1 cellular context compared by ENCODE assay signal in genomic region chr1:52098139-52098871, GRCh38.
TF ChIP-seq lines count a peak whose summit lies in the region.

No MANE protein-coding gene starts in this region.

TF ChIP-seq in HepG2, 621 proteins besides CTCF, POLR2A, EP300 and RAD21 (continued from another document and continues in another):
- TF ChIP-seq GMEB1 (CRISPR knock-in tag; IDR thresholded peaks at IDR 0.05; ENCODE audit: borderline replicate concordance) (peak; percentile 17; the same call in 1 of the 2 replicates), BCL3 (CRISPR knock-in tag; IDR thresholded peaks at IDR 0.05) (no peak), HHEX (CRISPR knock-in tag; IDR thresholded peaks at IDR 0.05) (peak; percentile 84), XBP1 (CRISPR knock-in tag; IDR thresholded peaks at IDR 0.05) (no peak), SIN3B (IDR thresholded peaks at IDR 0.05; ENCODE audit: low read length) (no peak), ZNF841 (CRISPR knock-in tag; IDR thresholded peaks at IDR 0.05; ENCODE audit: borderline replicate concordance) (no peak), PRMT3 (CRISPR knock-in tag; IDR thresholded peaks at IDR 0.05; ENCODE audit: borderline replicate concordance, low read depth) (no peak), MLX (CRISPR knock-in tag; IDR thresholded peaks at IDR 0.05) (peak; percentile 84; the same call in 1 of the 2 replicates), SOX6 (IDR thresholded peaks at IDR 0.05) (no peak), SOX6 (CRISPR knock-in tag; IDR thresholded peaks at IDR 0.05) (peak; percentile 99), ZNF790 (CRISPR knock-in tag; IDR thresholded peaks at IDR 0.05; ENCODE audit: borderline replicate concordance) (no peak), SCMH1 (CRISPR knock-in tag; IDR thresholded peaks at IDR 0.05; ENCODE audit: borderline replicate concordance) (no peak), KAT7 (CRISPR knock-in tag; IDR thresholded peaks at IDR 0.05; ENCODE audit: borderline replicate concordance) (peak; percentile 57; the same call in 1 of the 2 replicates), ZFP36 (IDR thresholded peaks at IDR 0.05; ENCODE audit: borderline replicate concordance, low read depth, low read length, partially characterized antibody) (no peak), FOXP1 (IDR thresholded peaks at IDR 0.05) (0 out of 2 replicates have a peak, but pooled peaks have one; percentile 9), FOXP1 (CRISPR knock-in tag; IDR thresholded peaks at IDR 0.05) (peak; percentile 90), XRCC5 (optimal IDR thresholded peaks at IDR 0.05; ENCODE audit: low read length) (no peak), ZNF883 (CRISPR knock-in tag; IDR thresholded peaks at IDR 0.05; ENCODE audit: not compliant biosample characterization) (no peak), TRIM22 (IDR thresholded peaks at IDR 0.05) (no peak), ZFP41 (CRISPR knock-in tag; IDR thresholded peaks at IDR 0.05; ENCODE audit: borderline replicate concordance) (no peak), POGK (CRISPR knock-in tag; conservative IDR thresholded peaks at IDR 0.05) (no peak), SMAD1 (CRISPR knock-in tag; IDR thresholded peaks at IDR 0.05; ENCODE audit: borderline replicate concordance, low read depth) (no peak), ZNF580 (CRISPR knock-in tag; IDR thresholded peaks at IDR 0.05; ENCODE audit: borderline replicate concordance, low read depth) (no peak), ZNF556 (CRISPR knock-in tag; IDR thresholded peaks at IDR 0.05; ENCODE audit: borderline replicate concordance) (peak; percentile 60; the same call in 1 of the 2 replicates), ZNF232 (CRISPR knock-in tag; IDR thresholded peaks at IDR 0.05; ENCODE audit: borderline replicate concordance) (no peak), ZNF614 (CRISPR knock-in tag; IDR thresholded peaks at IDR 0.05; ENCODE audit: borderline replicate concordance) (peak; percentile 63; the same call in 1 of the 2 replicates), STAT5B (CRISPR knock-in tag; IDR thresholded peaks at IDR 0.05) (no peak), ZFP1 (CRISPR knock-in tag; IDR thresholded peaks at IDR 0.05) (0 out of 2 replicates have a peak, but pooled peaks have one; percentile 61), ZNF292 (CRISPR knock-in tag; IDR thresholded peaks at IDR 0.05; ENCODE audit: borderline replicate concordance, low read depth) (peak; percentile 85; the same call in 1 of the 2 replicates), FOSL1 (CRISPR knock-in tag; IDR thresholded peaks at IDR 0.05; ENCODE audit: borderline replicate concordance) (no peak), JARID2 (CRISPR knock-in tag; IDR thresholded peaks at IDR 0.05; ENCODE audit: insufficient replicate concordance) (no peak), MIXL1 (CRISPR knock-in tag; IDR thresholded peaks at IDR 0.05) (peak; percentile 80), EHMT2 (IDR thresholded peaks at IDR 0.05; ENCODE audit: borderline replicate concordance, low read depth, low read length) (no peak; the same call in 1 of the 2 replicates), ZBTB3 (CRISPR knock-in tag; IDR thresholded peaks at IDR 0.05; ENCODE audit: borderline replicate concordance, low read depth) (no peak), FOXK2 (IDR thresholded peaks at IDR 0.05) (peak; percentile 35; the same call in 1 of the 2 replicates), THYN1 (CRISPR knock-in tag; IDR thresholded peaks at IDR 0.05; ENCODE audit: borderline replicate concordance, low read depth) (no peak)
- TF ChIP-seq, protein P1, sequence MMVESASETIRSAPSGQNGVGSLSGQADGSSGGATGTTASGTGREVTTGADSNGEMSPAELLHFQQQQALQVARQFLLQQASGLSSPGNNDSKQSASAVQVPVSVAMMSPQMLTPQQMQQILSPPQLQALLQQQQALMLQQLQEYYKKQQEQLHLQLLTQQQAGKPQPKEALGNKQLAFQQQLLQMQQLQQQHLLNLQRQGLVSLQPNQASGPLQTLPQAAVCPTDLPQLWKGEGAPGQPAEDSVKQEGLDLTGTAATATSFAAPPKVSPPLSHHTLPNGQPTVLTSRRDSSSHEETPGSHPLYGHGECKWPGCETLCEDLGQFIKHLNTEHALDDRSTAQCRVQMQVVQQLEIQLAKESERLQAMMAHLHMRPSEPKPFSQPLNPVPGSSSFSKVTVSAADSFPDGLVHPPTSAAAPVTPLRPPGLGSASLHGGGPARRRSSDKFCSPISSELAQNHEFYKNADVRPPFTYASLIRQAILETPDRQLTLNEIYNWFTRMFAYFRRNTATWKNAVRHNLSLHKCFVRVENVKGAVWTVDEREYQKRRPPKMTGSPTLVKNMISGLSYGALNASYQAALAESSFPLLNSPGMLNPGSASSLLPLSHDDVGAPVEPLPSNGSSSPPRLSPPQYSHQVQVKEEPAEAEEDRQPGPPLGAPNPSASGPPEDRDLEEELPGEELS (CRISPR knock-in tag; IDR thresholded peaks at IDR 0.05), result peak; percentile 91
- TF ChIP-seq, protein P2, sequence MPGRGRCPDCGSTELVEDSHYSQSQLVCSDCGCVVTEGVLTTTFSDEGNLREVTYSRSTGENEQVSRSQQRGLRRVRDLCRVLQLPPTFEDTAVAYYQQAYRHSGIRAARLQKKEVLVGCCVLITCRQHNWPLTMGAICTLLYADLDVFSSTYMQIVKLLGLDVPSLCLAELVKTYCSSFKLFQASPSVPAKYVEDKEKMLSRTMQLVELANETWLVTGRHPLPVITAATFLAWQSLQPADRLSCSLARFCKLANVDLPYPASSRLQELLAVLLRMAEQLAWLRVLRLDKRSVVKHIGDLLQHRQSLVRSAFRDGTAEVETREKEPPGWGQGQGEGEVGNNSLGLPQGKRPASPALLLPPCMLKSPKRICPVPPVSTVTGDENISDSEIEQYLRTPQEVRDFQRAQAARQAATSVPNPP (CRISPR knock-in tag; IDR thresholded peaks at IDR 0.05), result no peak
- TF ChIP-seq, protein P3, sequence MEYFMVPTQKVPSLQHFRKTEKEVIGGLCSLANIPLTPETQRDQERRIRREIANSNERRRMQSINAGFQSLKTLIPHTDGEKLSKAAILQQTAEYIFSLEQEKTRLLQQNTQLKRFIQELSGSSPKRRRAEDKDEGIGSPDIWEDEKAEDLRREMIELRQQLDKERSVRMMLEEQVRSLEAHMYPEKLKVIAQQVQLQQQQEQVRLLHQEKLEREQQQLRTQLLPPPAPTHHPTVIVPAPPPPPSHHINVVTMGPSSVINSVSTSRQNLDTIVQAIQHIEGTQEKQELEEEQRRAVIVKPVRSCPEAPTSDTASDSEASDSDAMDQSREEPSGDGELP (IDR thresholded peaks at IDR 0.05; ENCODE audit: borderline replicate concordance, low read depth), result peak; percentile 85
- TF ChIP-seq, protein P4, sequence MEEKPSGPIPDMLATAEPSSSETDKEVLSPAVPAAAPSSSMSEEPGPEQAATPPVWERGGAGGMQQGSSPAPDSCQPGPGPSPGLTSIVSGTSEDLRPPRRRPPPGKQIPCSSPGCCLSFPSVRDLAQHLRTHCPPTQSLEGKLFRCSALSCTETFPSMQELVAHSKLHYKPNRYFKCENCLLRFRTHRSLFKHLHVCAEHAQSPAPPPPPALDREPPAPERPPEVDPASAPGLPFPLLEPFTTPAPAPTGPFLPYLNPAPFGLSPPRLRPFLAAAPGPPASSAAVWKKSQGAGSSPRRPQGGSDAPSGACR (CRISPR knock-in tag; IDR thresholded peaks at IDR 0.05), result no peak
- TF ChIP-seq, protein P5, sequence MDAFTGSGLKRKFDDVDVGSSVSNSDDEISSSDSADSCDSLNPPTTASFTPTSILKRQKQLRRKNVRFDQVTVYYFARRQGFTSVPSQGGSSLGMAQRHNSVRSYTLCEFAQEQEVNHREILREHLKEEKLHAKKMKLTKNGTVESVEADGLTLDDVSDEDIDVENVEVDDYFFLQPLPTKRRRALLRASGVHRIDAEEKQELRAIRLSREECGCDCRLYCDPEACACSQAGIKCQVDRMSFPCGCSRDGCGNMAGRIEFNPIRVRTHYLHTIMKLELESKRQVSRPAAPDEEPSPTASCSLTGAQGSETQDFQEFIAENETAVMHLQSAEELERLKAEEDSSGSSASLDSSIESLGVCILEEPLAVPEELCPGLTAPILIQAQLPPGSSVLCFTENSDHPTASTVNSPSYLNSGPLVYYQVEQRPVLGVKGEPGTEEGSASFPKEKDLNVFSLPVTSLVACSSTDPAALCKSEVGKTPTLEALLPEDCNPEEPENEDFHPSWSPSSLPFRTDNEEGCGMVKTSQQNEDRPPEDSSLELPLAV (CRISPR knock-in tag; conservative IDR thresholded peaks at IDR 0.05; ENCODE audit: low read depth), result no peak
- TF ChIP-seq, protein P6, sequence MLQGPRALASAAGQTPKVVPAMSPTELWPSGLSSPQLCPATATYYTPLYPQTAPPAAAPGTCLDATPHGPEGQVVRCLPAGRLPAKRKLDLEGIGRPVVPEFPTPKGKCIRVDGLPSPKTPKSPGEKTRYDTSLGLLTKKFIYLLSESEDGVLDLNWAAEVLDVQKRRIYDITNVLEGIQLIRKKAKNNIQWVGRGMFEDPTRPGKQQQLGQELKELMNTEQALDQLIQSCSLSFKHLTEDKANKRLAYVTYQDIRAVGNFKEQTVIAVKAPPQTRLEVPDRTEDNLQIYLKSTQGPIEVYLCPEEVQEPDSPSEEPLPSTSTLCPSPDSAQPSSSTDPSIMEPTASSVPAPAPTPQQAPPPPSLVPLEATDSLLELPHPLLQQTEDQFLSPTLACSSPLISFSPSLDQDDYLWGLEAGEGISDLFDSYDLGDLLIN (CRISPR knock-in tag; IDR thresholded peaks at IDR 0.05; ENCODE audit: borderline replicate concordance), result no peak
- TF ChIP-seq, protein P7, sequence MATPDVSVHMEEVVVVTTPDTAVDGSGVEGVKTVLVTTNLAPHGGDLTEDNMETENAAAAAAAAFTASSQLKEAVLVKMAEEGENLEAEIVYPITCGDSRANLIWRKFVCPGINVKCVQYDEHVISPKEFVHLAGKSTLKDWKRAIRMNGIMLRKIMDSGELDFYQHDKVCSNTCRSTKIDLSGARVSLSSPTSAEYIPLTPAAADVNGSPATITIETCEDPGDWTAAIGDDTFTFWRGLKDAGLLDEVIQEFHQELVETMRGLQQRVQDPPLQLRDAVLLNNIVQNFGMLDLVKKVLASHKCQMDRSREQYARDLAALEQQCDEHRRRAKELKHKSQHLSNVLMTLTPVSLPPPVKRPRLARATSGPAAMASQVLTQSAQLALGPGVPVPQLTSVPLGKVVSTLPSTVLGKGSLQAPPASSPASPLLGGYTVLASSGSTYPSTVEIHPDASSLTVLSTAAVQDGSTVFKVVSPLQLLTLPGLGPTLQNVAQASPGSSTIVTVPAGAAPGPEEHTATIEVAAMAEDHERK (CRISPR knock-in tag; IDR thresholded peaks at IDR 0.05; ENCODE audit: low read depth), result no peak
